Comparison of ENCODE assay signal across 8 cellular contexts in the genomic region with DNA sequence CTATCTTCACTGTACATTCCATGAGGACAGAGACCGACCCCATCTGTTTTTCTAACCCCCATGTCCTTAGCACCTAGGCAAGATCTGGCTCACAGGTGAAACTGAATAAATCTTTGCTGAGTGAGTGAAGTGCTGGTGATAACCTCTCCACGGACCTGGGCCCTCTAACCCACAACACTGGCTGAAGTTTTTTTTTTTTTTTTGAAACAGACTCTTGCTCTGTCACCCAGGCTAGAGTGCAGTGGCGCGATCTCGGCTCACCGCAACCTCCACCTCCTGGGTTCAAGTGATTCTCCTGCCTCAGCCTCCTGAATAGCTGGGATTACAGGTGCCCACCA.
DNase-seq lines count a peak whose midpoint lies in the region; ATAC-seq and TF ChIP-seq lines count a peak whose summit lies in the region.
"Not testable (repeated sequence)": the region's sequence is repeated elsewhere in the genome, so short reads cannot be mapped to it uniquely, and the experiment has no call there.

No MANE protein-coding gene starts in this region.

- not testable (repeated sequence) for H3K36me3 Mint-ChIP-seq in activated T-cell treated with anti-CD3 and anti-CD28 coated beads, Interleukin-2, amount 50 U/mL, for 24 hours (ENCODE audit: low read depth)
- H3K36me3 Mint-ChIP-seq in activated naive CD8-positive, alpha-beta T cell treated with anti-CD3 and anti-CD28 coated beads for 36 hours = peaks cover 24% of the 10 kb centered on the region
- peaks cover 23% of the 10 kb centered on the region for H3K36me3 Mint-ChIP-seq in dendritic cell treated with granulocyte-macrophage colony-stimulating factor and Interleukin-4, amounts not matched to agents 40 ng/mL and 50 ng/mL, for 4 days (ENCODE audit: low read depth)

- not testable (repeated sequence) for H3K4me3 Mint-ChIP-seq in activated T-cell treated with anti-CD3 and anti-CD28 coated beads, Interleukin-2, amount 50 U/mL, for 24 hours; dendritic cell treated with granulocyte-macrophage colony-stimulating factor and Interleukin-4, amounts not matched to agents 40 ng/mL and 50 ng/mL, for 4 days
- H3K4me3 Mint-ChIP-seq in activated naive CD8-positive, alpha-beta T cell treated with anti-CD3 and anti-CD28 coated beads for 36 hours = peak overlapping the region; percentile 8
- H3K4me3 Mint-ChIP-seq in stimulated activated naive CD8-positive, alpha-beta T cell treated with anti-CD3 and anti-CD28 coated beads, Interleukin-15, amount 100 ng/mL, for 72 hours = peak overlapping the region; percentile 36 to 61

- not testable (repeated sequence) for H2BK5ac ChIP-seq in mesenchymal stem cell (ENCODE audit: low read depth, low read length, poor library complexity, severe bottlenecking); trophoblast cell (ENCODE audit: low read depth, low read length, poor library complexity)

- peaks cover 13% of the 10 kb centered on the region for H3K79me1 ChIP-seq in mesenchymal stem cell (replicated peaks; ENCODE audit: low read length, poor library complexity, severe bottlenecking)
- H3K79me1 ChIP-seq in trophoblast cell (ENCODE audit: low read length) = not testable (repeated sequence)

- intact Hi-C loops in dendritic cell treated with granulocyte-macrophage colony-stimulating factor and Interleukin-4, amounts not matched to agents 40 ng/mL and 50 ng/mL, for 4 days (cut with micrococcal nuclease) = not testable (repeated sequence)

- H4K12ac ChIP-seq in trophoblast cell (ENCODE audit: low read depth, low read length) = not testable (repeated sequence)

- POLR2A ChIA-PET in RWPE1 (lab: Yijun Ruan, JAX; ENCODE audit: low non-redundant PET) = interaction anchor here (0.7 kb wide), 1 partner anchor 27 kb away, joined by 8 read pairs; no protein-coding TSS in a partner anchor

- H4K91ac ChIP-seq in mesenchymal stem cell (ENCODE audit: low read length) (peak overlapping the region; percentile 88), trophoblast cell (ENCODE audit: low read depth, low read length) (peak overlapping the region; percentile 50)

- TF ChIP-seq CTCF in RWPE1 (conservative IDR thresholded peaks at IDR 0.05; ENCODE audit: low read depth) = not testable (repeated sequence)

- not testable (repeated sequence) for H3K27me3 ChIP-seq in BLaER1 treated with 17β-estradiol and CSF1 and Interleukin-3, amounts not matched to agents 10 nM and 100 nM; mesenchymal stem cell (ENCODE audit: control insufficient read depth in 1 of 2, insufficient read depth in 1 of 2, low read length in 2 of 2); trophoblast cell (ENCODE audit: insufficient read depth, low read length)

- not testable (repeated sequence) for H3K27me3 Mint-ChIP-seq in activated T-cell treated with anti-CD3 and anti-CD28 coated beads, Interleukin-2, amount 50 U/mL, for 24 hours; activated naive CD8-positive, alpha-beta T cell treated with anti-CD3 and anti-CD28 coated beads for 36 hours; dendritic cell treated with granulocyte-macrophage colony-stimulating factor and Interleukin-4, amounts not matched to agents 40 ng/mL and 50 ng/mL, for 4 days; stimulated activated naive CD8-positive, alpha-beta T cell treated with anti-CD3 and anti-CD28 coated beads, Interleukin-15, amount 100 ng/mL, for 72 hours

- H4K20me1 ChIP-seq in BLaER1 treated with 17β-estradiol and CSF1 and Interleukin-3, amounts not matched to agents 10 nM and 100 nM = not testable (repeated sequence)

- H3K18ac ChIP-seq in mesenchymal stem cell (ENCODE audit: low read depth in 1 of 2, low read length in 2 of 2) = peak overlapping the region; percentile 3 to 25
- not testable (repeated sequence) for H3K18ac ChIP-seq in trophoblast cell (ENCODE audit: low read length)

- H3K14ac ChIP-seq in mesenchymal stem cell (ENCODE audit: low read length in 2 of 2); trophoblast cell (ENCODE audit: low read length): not testable (repeated sequence)

- H3K27ac ChIP-seq in BLaER1 treated with 17β-estradiol and CSF1 and Interleukin-3, amounts not matched to agents 10 nM and 100 nM; mesenchymal stem cell (ENCODE audit: low read length, poor library complexity, severe bottlenecking); trophoblast cell (ENCODE audit: low read depth, low read length): not testable (repeated sequence)
- peak overlapping the region; percentile 82 for H3K27ac ChIP-seq in RWPE1

- peaks cover 53% of the 10 kb centered on the region for H3K4me1 Mint-ChIP-seq in activated T-cell treated with anti-CD3 and anti-CD28 coated beads, Interleukin-2, amount 50 U/mL, for 24 hours (ENCODE audit: low read depth)
- H3K4me1 Mint-ChIP-seq in activated naive CD8-positive, alpha-beta T cell treated with anti-CD3 and anti-CD28 coated beads for 36 hours = peaks cover 44% of the 10 kb centered on the region
- peaks cover 29% of the 10 kb centered on the region for H3K4me1 Mint-ChIP-seq in dendritic cell treated with granulocyte-macrophage colony-stimulating factor and Interleukin-4, amounts not matched to agents 40 ng/mL and 50 ng/mL, for 4 days (ENCODE audit: low read depth)
- H3K4me1 Mint-ChIP-seq in stimulated activated naive CD8-positive, alpha-beta T cell treated with anti-CD3 and anti-CD28 coated beads, Interleukin-15, amount 100 ng/mL, for 72 hours = peaks cover 76% of the 10 kb centered on the region

- H3K23ac ChIP-seq in mesenchymal stem cell (ENCODE audit: low read length in 2 of 2); trophoblast cell (ENCODE audit: low read length): not testable (repeated sequence)

- DNase-seq in RWPE1 (ENCODE audit: low spot score); activated T-cell treated with anti-CD3 and anti-CD28 coated beads, Interleukin-2, amount 50 U/mL, for 24 hours; activated naive CD8-positive, alpha-beta T cell treated with anti-CD3 and anti-CD28 coated beads for 36 hours; mesenchymal stem cell; trophoblast cell; stimulated activated naive CD8-positive, alpha-beta T cell treated with anti-CD3 and anti-CD28 coated beads, Interleukin-15, amount 100 ng/mL, for 72 hours: not testable (repeated sequence)

- H2BK12ac ChIP-seq in mesenchymal stem cell (ENCODE audit: low read length in 2 of 2) = peak overlapping the region; percentile 50 to 96
- H2BK12ac ChIP-seq in trophoblast cell (ENCODE audit: low read length) = not testable (repeated sequence)

- ATAC-seq in stimulated activated naive CD8-positive, alpha-beta T cell treated with anti-CD3 and anti-CD28 coated beads, Interleukin-15, amount 100 ng/mL, for 72 hours = peak; percentile 53

- H3K36me3 ChIP-seq in BLaER1 treated with 17β-estradiol and CSF1 and Interleukin-3, amounts not matched to agents 10 nM and 100 nM; mesenchymal stem cell (ENCODE audit: control insufficient read depth in 1 of 2, insufficient read depth in 2 of 2, low read depth in 1 of 2, low read length in 2 of 2); trophoblast cell (ENCODE audit: control insufficient read depth in 1 of 2, insufficient read depth in 2 of 2, low read length in 2 of 2): not testable (repeated sequence)

- CTCF ChIA-PET in RWPE1 (lab: Yijun Ruan, JAX) = interaction anchor here (0.7 kb wide), 1 partner anchor 516 kb away, joined by 5 read pairs; no protein-coding TSS in a partner anchor

- H3K4me1 ChIP-seq in BLaER1 treated with 17β-estradiol and CSF1 and Interleukin-3, amounts not matched to agents 10 nM and 100 nM = peaks cover 30 to 54% (median 41%) of the 10 kb centered on the region in 10 experiments
- H3K4me1 ChIP-seq in mesenchymal stem cell (ENCODE audit: control insufficient read depth, insufficient read depth, low read depth, low read length) (peaks cover 10% of the 10 kb centered on the region), trophoblast cell (ENCODE audit: control insufficient read depth in 1 of 2, insufficient read depth in 2 of 2, low read length in 2 of 2) (peaks cover 10 to 19% of the 10 kb centered on the region in 2 experiments)

- peak overlapping the region; percentile 92 for H2AK5ac ChIP-seq in mesenchymal stem cell (ENCODE audit: low read length, severe bottlenecking)
- not testable (repeated sequence) for H2AK5ac ChIP-seq in trophoblast cell (ENCODE audit: low read length)

- not testable (repeated sequence) for H3K4me3 ChIP-seq in BLaER1 treated with 17β-estradiol and CSF1 and Interleukin-3, amounts not matched to agents 10 nM and 100 nM; mesenchymal stem cell (ENCODE audit: insufficient read depth in 1 of 2, low read depth in 1 of 2, low read length in 2 of 2); trophoblast cell (ENCODE audit: low read depth, low read length)

- H3K9me3 Mint-ChIP-seq in activated T-cell treated with anti-CD3 and anti-CD28 coated beads, Interleukin-2, amount 50 U/mL, for 24 hours; dendritic cell treated with granulocyte-macrophage colony-stimulating factor and Interleukin-4, amounts not matched to agents 40 ng/mL and 50 ng/mL, for 4 days; stimulated activated naive CD8-positive, alpha-beta T cell treated with anti-CD3 and anti-CD28 coated beads, Interleukin-15, amount 100 ng/mL, for 72 hours: not testable (repeated sequence)
- peaks cover 11% of the 10 kb centered on the region for H3K9me3 Mint-ChIP-seq in activated naive CD8-positive, alpha-beta T cell treated with anti-CD3 and anti-CD28 coated beads for 36 hours

- H3K27ac Mint-ChIP-seq in activated T-cell treated with anti-CD3 and anti-CD28 coated beads, Interleukin-2, amount 50 U/mL, for 24 hours = peak overlapping the region; percentile 20
- H3K27ac Mint-ChIP-seq in activated naive CD8-positive, alpha-beta T cell treated with anti-CD3 and anti-CD28 coated beads for 36 hours = peak overlapping the region; percentile 70
- peak overlapping the region; percentile 0 for H3K27ac Mint-ChIP-seq in dendritic cell treated with granulocyte-macrophage colony-stimulating factor and Interleukin-4, amounts not matched to agents 40 ng/mL and 50 ng/mL, for 4 days
- H3K27ac Mint-ChIP-seq in stimulated activated naive CD8-positive, alpha-beta T cell treated with anti-CD3 and anti-CD28 coated beads, Interleukin-15, amount 100 ng/mL, for 72 hours = peak overlapping the region; percentile 10 to 85

- peak overlapping the region in 6 of 11 experiments; percentile 10 to 68 (median 40); a peak in 6 of 22 replicates for H3K4me2 ChIP-seq in BLaER1 treated with 17β-estradiol and CSF1 and Interleukin-3, amounts not matched to agents 10 nM and 100 nM
- H3K4me2 ChIP-seq in mesenchymal stem cell (ENCODE audit: low read length, poor library complexity, severe bottlenecking); trophoblast cell (ENCODE audit: low read length): not testable (repeated sequence)

- WGBS in mesenchymal stem cell = 97% methylated on average over 6 of the region's 6 CpGs
- WGBS in trophoblast cell (ENCODE audit: extremely low coverage, insufficient coverage, insufficient read length) = no CpG with 5 or more reads among the region's 6 CpGs

- H3K9ac ChIP-seq in BLaER1 treated with 17β-estradiol and CSF1 and Interleukin-3, amounts not matched to agents 10 nM and 100 nM; trophoblast cell (ENCODE audit: low read length): not testable (repeated sequence)
- H3K9ac ChIP-seq in mesenchymal stem cell (ENCODE audit: low read length) = peak overlapping the region; percentile 12

- H2BK120ac ChIP-seq in mesenchymal stem cell (ENCODE audit: low read depth, low read length) (peak overlapping the region; percentile 68), trophoblast cell (ENCODE audit: insufficient read depth, low read length, poor library complexity) (peak overlapping the region; percentile 18)

- H4K8ac ChIP-seq in mesenchymal stem cell (ENCODE audit: low read length); trophoblast cell (ENCODE audit: low read depth, low read length): not testable (repeated sequence)

- H3K9me3 ChIP-seq in BLaER1 treated with 17β-estradiol and CSF1 and Interleukin-3, amounts not matched to agents 10 nM and 100 nM (replicated peaks in 1 of 11) = peaks cover 18 to 27% (median 20%) of the 10 kb centered on the region in 11 experiments
- not testable (repeated sequence) for H3K9me3 ChIP-seq in mesenchymal stem cell (ENCODE audit: control insufficient read depth, low read length); trophoblast cell (ENCODE audit: insufficient read depth, low read depth, low read length)

- not testable (repeated sequence) for H3K79me2 ChIP-seq in trophoblast cell (ENCODE audit: control insufficient read depth, insufficient read depth, low read length, poor library complexity)

- not testable (repeated sequence) for H2AFZ ChIP-seq in mesenchymal stem cell (ENCODE audit: low read depth, low read length); trophoblast cell (ENCODE audit: insufficient read depth, low read length, poor library complexity)

- peak overlapping the region; percentile 46 to 91 for H3K4ac ChIP-seq in mesenchymal stem cell (ENCODE audit: low read depth in 1 of 2, low read length in 2 of 2)
- H3K4ac ChIP-seq in trophoblast cell (ENCODE audit: low read depth, low read length) = not testable (repeated sequence)

- not testable (repeated sequence) for H2BK15ac ChIP-seq in mesenchymal stem cell (ENCODE audit: low read depth, poor library complexity, severe bottlenecking)

Comparison
In these comparisons a context has a peak if more than half of its experiments do, and no peak if none do; other contexts are left out.
1. H3K27ac Mint-ChIP-seq: peak in every context shown above with its lines; median percentile 70 in activated naive CD8-positive, alpha-beta T cell treated with anti-CD3 and anti-CD28 coated beads for 36 hours; 48 in stimulated activated naive CD8-positive, alpha-beta T cell treated with anti-CD3 and anti-CD28 coated beads, Interleukin-15, amount 100 ng/mL, for 72 hours; 20 in activated T-cell treated with anti-CD3 and anti-CD28 coated beads, Interleukin-2, amount 50 U/mL, for 24 hours; 0 in dendritic cell treated with granulocyte-macrophage colony-stimulating factor and Interleukin-4, amounts not matched to agents 40 ng/mL and 50 ng/mL, for 4 days.